ENCODE assay signal across 1 cellular context in genomic region chr5:177371120-177371537, GRCh38.
TF ChIP-seq lines count a peak whose summit lies in the region.

No MANE protein-coding gene starts in this region.

TF ChIP-seq in IMR-90, 13 proteins besides CTCF, POLR2A, EP300 and RAD21:
- TF ChIP-seq ELK1 (IDR thresholded peaks at IDR 0.05; ENCODE audit: borderline replicate concordance, low read depth, low read length) (no peak), RFX5 (IDR thresholded peaks at IDR 0.05; ENCODE audit: low read depth, low read length) (no peak), SMC3 (IDR thresholded peaks at IDR 0.05; ENCODE audit: low read depth, low read length) (no peak), MAFK (IDR thresholded peaks at IDR 0.05; ENCODE audit: low read depth, low read length) (no peak), MXI1 (IDR thresholded peaks at IDR 0.05; ENCODE audit: borderline replicate concordance, low read depth, low read length) (no peak), CHD1 (IDR thresholded peaks at IDR 0.05; ENCODE audit: low read depth, low read length) (no peak), USF2 (IDR thresholded peaks at IDR 0.05; ENCODE audit: low read depth, low read length) (no peak), FOS (IDR thresholded peaks at IDR 0.05; ENCODE audit: low read depth, low read length) (no peak), BHLHE40 (IDR thresholded peaks at IDR 0.05; ENCODE audit: low read depth, low read length) (no peak), CEBPB (IDR thresholded peaks at IDR 0.05; ENCODE audit: low read depth, low read length) (no peak), MAZ (IDR thresholded peaks at IDR 0.05; ENCODE audit: borderline replicate concordance, low read depth, low read length) (no peak)
